ENCODE assay signal across 1 cellular context in genomic region chr6:27161603-27161945, GRCh38.
TF ChIP-seq lines count a peak whose summit lies in the region.

No MANE protein-coding gene starts in this region.

TF ChIP-seq in IMR-90, 13 proteins besides CTCF, POLR2A, EP300 and RAD21 (continued from another document):
- no peak for TF ChIP-seq ELK1 (IDR thresholded peaks at IDR 0.05; ENCODE audit: borderline replicate concordance, low read depth, low read length)
TF ChIP-seq in IMR-90: peak in this region for 0.
